32 cellular contexts compared by ENCODE assay signal in genomic region chr16:58039829-58040495, GRCh38.
"Had no signal": no experiment of that assay in that cellular context is flagged by ENCODE, and none has a peak within 500 bp of the region (broad histone marks: within the 10 kb centered on the region; RNA-seq: fewer than 3 reads in every experiment).

No MANE protein-coding gene starts in this region.

- DNase-seq: activated B cell treated with CpG ODN at 0.5 μM for 24 hours; activated CD4-positive, alpha-beta memory T cell treated with anti-CD3 and anti-CD28 coated beads for 36 hours; activated CD4-positive, alpha-beta T cell treated with anti-CD3 and anti-CD28 coated beads for 4 hours; activated CD4-positive, alpha-beta T cell treated with anti-CD3 and anti-CD28 coated beads, Interleukin-2, amount 50 U/mL, for 1 hour; activated CD4-positive, CD25-positive, alpha-beta regulatory T cell treated with anti-CD3 and anti-CD28 coated beads, Interleukin-2, amount 50 U/mL, for 72 hours; activated CD8-positive, alpha-beta memory T cell treated with anti-CD3 and anti-CD28 coated beads, Interleukin-2, amount 50 U/mL, for 4 hours; activated effector memory CD4-positive, alpha-beta T cell treated with Interleukin-2 at 50 U/mL for 16 hours; activated naive CD4-positive, alpha-beta T cell; activated naive CD4-positive, alpha-beta T cell treated with anti-CD3 and anti-CD28 coated beads, Interleukin-2, amount 50 U/mL, for 16 hours; activated naive CD8-positive, alpha-beta T cell treated with anti-CD3 and anti-CD28 coated beads for 36 hours; activated T-cell treated with anti-CD3 and anti-CD28 coated beads for 4 hours; activated T-cell treated with anti-CD3 and anti-CD28 coated beads, Interleukin-2, amount 50 U/mL, for 48 hours; amniotic stem cell; aorta; brain microvascular endothelial cell; MM.1S; NCI-H1092; NCI-H1436 treated with DMSO at 0.1 percent for 48 hours; NCI-H1694 treated with DMSO at 0.1 percent for 48 hours; NCI-H2029; NCI-H345; NCI-H524 treated with DMSO at 0.1 percent for 48 hours; SHP77 treated with DMSO at 0.1 percent for 48 hours; SW 1271; T-helper 1 cell; T-helper 2 cell; T-helper 9 cell had no signal

- ATAC-seq: Panc1 had no signal

- H3K27ac Mint-ChIP-seq: activated B cell treated with CpG ODN at 0.5 μM for 24 hours; activated CD4-positive, alpha-beta memory T cell treated with anti-CD3 and anti-CD28 coated beads for 36 hours; activated naive CD8-positive, alpha-beta T cell treated with anti-CD3 and anti-CD28 coated beads for 36 hours had no signal

- H3K4me3 Mint-ChIP-seq: activated B cell treated with CpG ODN at 0.5 μM for 24 hours; activated CD4-positive, alpha-beta memory T cell treated with anti-CD3 and anti-CD28 coated beads for 36 hours; activated naive CD8-positive, alpha-beta T cell treated with anti-CD3 and anti-CD28 coated beads for 36 hours; central memory CD8-positive, alpha-beta T cell had no signal

- H3K36me3 ChIP-seq: brain microvascular endothelial cell, SJSA1 had no signal

- H3K9ac ChIP-seq: KMS-11 had no signal

- H3K36me3 Mint-ChIP-seq: activated CD4-positive, alpha-beta memory T cell treated with anti-CD3 and anti-CD28 coated beads for 36 hours; activated naive CD8-positive, alpha-beta T cell treated with anti-CD3 and anti-CD28 coated beads for 36 hours had no signal

- H3K9me3 ChIP-seq: SJSA1 had no signal

- H3K27ac ChIP-seq: brain microvascular endothelial cell, KMS-11, SJSA1, VCaP had no signal

- H3K4me3 ChIP-seq: SJSA1 had no signal

- H3K4me2 ChIP-seq: KMS-11 had no signal

- H3K27me3 Mint-ChIP-seq: activated B cell treated with CpG ODN at 0.5 μM for 24 hours; activated CD4-positive, alpha-beta memory T cell treated with anti-CD3 and anti-CD28 coated beads for 36 hours; activated naive CD8-positive, alpha-beta T cell treated with anti-CD3 and anti-CD28 coated beads for 36 hours; central memory CD8-positive, alpha-beta T cell had no signal

- H3K27me3 ChIP-seq: brain microvascular endothelial cell, SJSA1 had no signal

- H3K9me3 Mint-ChIP-seq: activated B cell treated with CpG ODN at 0.5 μM for 24 hours; activated CD4-positive, alpha-beta memory T cell treated with anti-CD3 and anti-CD28 coated beads for 36 hours; activated naive CD8-positive, alpha-beta T cell treated with anti-CD3 and anti-CD28 coated beads for 36 hours; central memory CD8-positive, alpha-beta T cell had no signal

- H3K4me1 Mint-ChIP-seq: activated B cell treated with CpG ODN at 0.5 μM for 24 hours; activated naive CD8-positive, alpha-beta T cell treated with anti-CD3 and anti-CD28 coated beads for 36 hours; central memory CD8-positive, alpha-beta T cell had no signal

- H3K4me1 ChIP-seq: SJSA1 had no signal
